12 cellular contexts compared by ENCODE assay signal in the genomic region with DNA sequence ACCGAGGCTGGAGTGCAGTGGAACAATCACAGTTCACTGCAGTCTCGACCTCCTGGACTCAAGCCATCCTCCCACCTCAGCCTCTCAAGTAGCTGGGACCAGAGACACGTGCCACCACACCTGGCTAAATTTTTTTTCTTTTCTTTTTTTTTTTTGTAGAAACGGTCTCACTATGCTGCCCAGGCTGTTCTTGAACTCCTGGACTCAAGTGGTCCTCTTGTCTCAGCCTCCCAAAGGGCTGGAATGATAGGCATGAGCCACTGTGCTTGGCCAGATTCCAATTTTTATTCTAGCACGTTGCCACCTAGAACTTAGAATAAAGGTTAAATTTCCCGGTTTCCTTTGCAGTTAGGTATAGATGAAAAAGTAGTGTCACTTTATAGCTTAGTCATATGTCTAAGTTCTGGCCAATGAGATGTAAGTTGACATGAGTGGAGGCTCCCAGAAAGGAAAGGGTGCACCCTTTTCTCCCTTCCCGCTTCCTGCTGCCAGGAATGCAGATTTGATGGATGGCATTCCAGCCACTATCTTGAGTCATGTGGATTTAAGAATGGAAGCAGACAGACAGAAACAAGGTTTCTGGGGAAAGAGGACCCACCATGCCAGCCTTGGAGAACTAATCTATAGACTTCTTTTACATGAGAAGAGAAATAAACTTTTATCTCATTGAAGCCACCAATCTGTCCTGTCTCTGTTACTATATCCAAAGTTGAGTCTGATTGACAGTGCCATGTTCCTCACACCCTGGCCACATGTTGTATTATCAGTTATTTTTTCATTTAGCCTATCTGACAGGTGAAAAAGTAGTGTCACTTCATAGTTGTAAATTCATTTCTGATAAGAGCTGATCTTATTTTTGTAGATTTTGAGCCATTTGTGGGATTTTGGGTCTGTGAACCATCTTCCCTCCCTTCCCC.
DNase-seq lines count a peak whose midpoint lies in the region; FAIRE-seq and TF ChIP-seq lines count a peak whose summit lies in the region.
"Had no signal": no experiment of that assay in that cellular context is flagged by ENCODE, and none has a peak within 500 bp of the region (broad histone marks: within the 10 kb centered on the region; RNA-seq: fewer than 3 reads in every experiment).

No MANE protein-coding gene starts in this region.

- H3K9me3 ChIP-seq in astrocyte (ENCODE audit: insufficient read depth, low read depth, low read length), result no peaks in the 10 kb centered on the region
- H3K9me3 ChIP-seq: BLaER1 treated with 17β-estradiol and CSF1 and Interleukin-3, amounts not matched to agents 10 nM and 100 nM had no signal

- BruUV-seq in Calu3 (replicated peaks; lab: Mats Ljungman, UMichigan), result no TSS peak

- CTCF ChIA-PET in Calu3 (lab: Charles Lee), result interaction anchor here (0.6 to 1.8 kb wide), 7 partner anchors 21 to 165 kb away, joined by 3 to 5 read pairs (median 4); partner anchors contain the start of gene NCOA3

- peak overlapping the region; percentile 23 for H3K4me2 ChIP-seq in astrocyte (ENCODE audit: low read length)

- DNase-seq in Calu3 (no peak), astrocyte (ENCODE audit: low read depth) (peak; percentile 76), mesothelial cell of epicardium (ENCODE audit: low spot score in 2 of 2, unreplicated experiment in 2 of 2) (no peak), COR-L47 (lab: John Stamatoyannopoulos, UW) (no peak), T-helper 9 cell (no peak), NCI-H345 (lab: John Stamatoyannopoulos, UW) (no peak), D341Med (ENCODE audit: low spot score) (no peak)
- DNase-seq: activated naive CD4-positive, alpha-beta T cell treated with Interleukin-2 at 50 U/mL for 16 hours; immature natural killer cell; stimulated activated naive CD4-positive, alpha-beta T cell treated with Interleukin-2 at 50 U/mL for 16 hours had no signal

- H3K4me1 Mint-ChIP-seq in Calu3 (ENCODE audit: low read depth, unreplicated experiment), result peaks cover 28% of the 10 kb centered on the region
- H3K4me1 Mint-ChIP-seq in IgD-negative memory B cell, result peaks cover 16 to 25% (median 25%) of the 10 kb centered on the region in 3 donors
- no peaks in the 10 kb centered on the region for H3K4me1 Mint-ChIP-seq in astrocyte (ENCODE audit: low read depth, unreplicated experiment)
- H3K4me1 Mint-ChIP-seq in mesothelial cell of epicardium, result peaks cover 14% of the 10 kb centered on the region

- TF ChIP-seq CTCF in Calu3 (IDR thresholded peaks at IDR 0.05; ENCODE audit: unreplicated experiment), result no peak
- no peak for TF ChIP-seq CTCF in astrocyte (IDR thresholded peaks at IDR 0.05; ENCODE audit: insufficient read depth, low read depth, low read length)
- no peak for TF ChIP-seq CTCF in mesothelial cell of epicardium (IDR thresholded peaks at IDR 0.05; ENCODE audit: unreplicated experiment)

- H3K4me3 Mint-ChIP-seq in Calu3 (ENCODE audit: low read depth, unreplicated experiment) (no peak overlapping the region), IgD-negative memory B cell (peak overlapping the region in 2 of 4 donors; percentile 9 to 25), astrocyte (ENCODE audit: unreplicated experiment) (no peak overlapping the region), mesothelial cell of epicardium (no peak overlapping the region)
- H3K4me3 Mint-ChIP-seq: immature natural killer cell had no signal

- peaks cover 11% of the 10 kb centered on the region for H3K36me3 Mint-ChIP-seq in Calu3 (ENCODE audit: insufficient read depth, unreplicated experiment)
- H3K36me3 Mint-ChIP-seq in IgD-negative memory B cell, result no peaks in the 10 kb centered on the region
- no peaks in the 10 kb centered on the region for H3K36me3 Mint-ChIP-seq in astrocyte (ENCODE audit: low read depth, unreplicated experiment)
- no peaks in the 10 kb centered on the region for H3K36me3 Mint-ChIP-seq in mesothelial cell of epicardium
- H3K36me3 Mint-ChIP-seq: immature natural killer cell had no signal

- H3K9me3 Mint-ChIP-seq in Calu3 (ENCODE audit: low read depth, unreplicated experiment) (no peaks in the 10 kb centered on the region), IgD-negative memory B cell (peaks cover 0 to 3% (median 2%) of the 10 kb centered on the region in 3 donors), astrocyte (ENCODE audit: unreplicated experiment) (no peaks in the 10 kb centered on the region), mesothelial cell of epicardium (no peaks in the 10 kb centered on the region)
- H3K9me3 Mint-ChIP-seq: immature natural killer cell had no signal

- H3K4me3 ChIP-seq in astrocyte (ENCODE audit: insufficient read depth, low read depth, low read length), result no peak overlapping the region
- H3K4me3 ChIP-seq: BLaER1 treated with 17β-estradiol and CSF1 and Interleukin-3, amounts not matched to agents 10 nM and 100 nM had no signal

- no peaks in the 10 kb centered on the region for H3K4me1 ChIP-seq in astrocyte (ENCODE audit: insufficient read depth, low read length)

- peak overlapping the region; percentile 14 for H2AFZ ChIP-seq in astrocyte (ENCODE audit: low read depth, low read length)

- H3K27me3 Mint-ChIP-seq in Calu3 (ENCODE audit: unreplicated experiment) (no peaks in the 10 kb centered on the region), IgD-negative memory B cell (no peaks in the 10 kb centered on the region), astrocyte (ENCODE audit: low read depth, unreplicated experiment) (no peaks in the 10 kb centered on the region), mesothelial cell of epicardium (ENCODE audit: low read depth) (no peaks in the 10 kb centered on the region)

- peak overlapping the region; percentile 43 for H3K27ac Mint-ChIP-seq in Calu3 (ENCODE audit: unreplicated experiment)
- H3K27ac Mint-ChIP-seq in IgD-negative memory B cell, result peak overlapping the region; percentile 47 to 92 (median 58)
- H3K27ac Mint-ChIP-seq in astrocyte (ENCODE audit: unreplicated experiment), result peak overlapping the region; percentile 38
- H3K27ac Mint-ChIP-seq in mesothelial cell of epicardium, result peak overlapping the region; percentile 55
- H3K27ac Mint-ChIP-seq: immature natural killer cell had no signal

- H3K9ac ChIP-seq in astrocyte (ENCODE audit: low read length), result no peak overlapping the region
- H3K9ac ChIP-seq: BLaER1 treated with 17β-estradiol and CSF1 and Interleukin-3, amounts not matched to agents 10 nM and 100 nM had no signal

- intact Hi-C loops in Calu3 (cut with micrococcal nuclease; ENCODE audit: unreplicated experiment), result no loop called here

- FAIRE-seq in astrocyte (lab: Jason Lieb, UNC), result no peak

- H3K36me3 ChIP-seq in astrocyte (ENCODE audit: insufficient read depth, low read length), result no peaks in the 10 kb centered on the region
- H3K36me3 ChIP-seq: BLaER1 treated with 17β-estradiol and CSF1 and Interleukin-3, amounts not matched to agents 10 nM and 100 nM had no signal

- no peaks in the 10 kb centered on the region for H3K79me2 ChIP-seq in astrocyte (ENCODE audit: insufficient read depth, low read length)

- no peaks in the 10 kb centered on the region for H3K27me3 ChIP-seq in astrocyte (ENCODE audit: insufficient read depth, low read length)
- H3K27me3 ChIP-seq: BLaER1 treated with 17β-estradiol and CSF1 and Interleukin-3, amounts not matched to agents 10 nM and 100 nM had no signal

- H4K20me1 ChIP-seq in astrocyte (ENCODE audit: insufficient read depth, low read length), result no peaks in the 10 kb centered on the region
- H4K20me1 ChIP-seq: BLaER1 treated with 17β-estradiol and CSF1 and Interleukin-3, amounts not matched to agents 10 nM and 100 nM had no signal

- H3K27ac ChIP-seq in astrocyte (ENCODE audit: low read depth, low read length), result no peak overlapping the region
- H3K27ac ChIP-seq: BLaER1 treated with 17β-estradiol and CSF1 and Interleukin-3, amounts not matched to agents 10 nM and 100 nM had no signal
